ENCODE assay signal across 8 cellular contexts in the genomic region with DNA sequence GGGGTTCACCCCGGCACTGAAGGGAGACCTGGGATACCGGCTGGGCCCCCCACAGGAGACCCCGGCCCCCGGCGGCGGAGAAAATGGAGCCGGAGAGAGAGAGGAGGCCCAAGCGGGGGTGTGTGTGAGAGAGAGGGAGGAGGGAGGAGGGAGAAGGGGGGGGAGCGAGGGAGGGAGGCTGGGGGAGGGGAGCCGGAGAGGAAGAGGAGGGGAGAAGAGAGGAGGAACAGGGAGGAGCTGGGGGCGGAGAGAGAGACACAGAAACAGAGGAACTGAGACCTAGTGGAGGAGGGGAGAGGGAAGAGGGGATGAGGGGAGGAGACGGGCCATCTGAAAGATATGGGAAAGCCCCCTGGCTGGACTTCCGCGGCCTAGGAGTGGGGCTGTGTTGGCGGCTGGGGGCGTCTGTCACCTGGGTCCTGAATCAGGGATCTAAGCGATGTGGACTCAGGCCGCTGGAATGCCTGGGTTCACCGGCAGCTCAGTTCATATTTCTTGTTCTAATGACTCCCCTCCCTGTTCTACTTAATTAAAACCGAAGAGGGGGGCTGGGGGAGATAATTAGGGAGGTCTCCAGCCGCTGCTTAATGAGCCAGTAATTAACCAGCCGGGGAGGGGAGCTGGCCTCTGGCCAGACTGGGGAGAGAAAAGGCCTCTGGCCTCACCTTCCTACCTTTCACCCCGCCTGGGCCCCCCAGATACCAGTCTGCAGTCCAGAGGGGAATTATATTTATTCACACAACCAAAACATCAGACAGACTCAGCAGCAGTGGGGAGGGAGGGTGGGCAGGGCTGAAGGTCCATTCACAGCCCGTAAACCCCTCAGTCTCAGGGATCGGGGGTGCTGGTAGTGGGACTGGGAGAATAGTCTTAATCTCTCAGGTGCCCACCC. TPM values are rescaled to one million over a fixed set of nuclear protein-coding genes. Genes with fewer than 3 reads are reported as not detected.
DNase-seq lines count a peak whose midpoint lies in the region; ATAC-seq and TF ChIP-seq lines count a peak whose summit lies in the region.

A gene with protein sequence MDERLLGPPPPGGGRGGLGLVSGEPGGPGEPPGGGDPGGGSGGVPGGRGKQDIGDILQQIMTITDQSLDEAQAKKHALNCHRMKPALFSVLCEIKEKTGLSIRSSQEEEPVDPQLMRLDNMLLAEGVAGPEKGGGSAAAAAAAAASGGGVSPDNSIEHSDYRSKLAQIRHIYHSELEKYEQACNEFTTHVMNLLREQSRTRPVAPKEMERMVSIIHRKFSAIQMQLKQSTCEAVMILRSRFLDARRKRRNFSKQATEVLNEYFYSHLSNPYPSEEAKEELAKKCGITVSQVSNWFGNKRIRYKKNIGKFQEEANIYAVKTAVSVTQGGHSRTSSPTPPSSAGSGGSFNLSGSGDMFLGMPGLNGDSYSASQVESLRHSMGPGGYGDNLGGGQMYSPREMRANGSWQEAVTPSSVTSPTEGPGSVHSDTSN (minus strand): TSS at position 149 of the 892 bp plus-strand sequence. CDS start 287 bp downstream, outside the sequence.

- ATAC-seq in HG02798 (IDR thresholded peaks at IDR 0.05; ENCODE audit: poor library complexity, unreplicated experiment): peak; percentile 73
- ATAC-seq in aorta (ENCODE audit: low FRiP score): peak; percentile 85

- H3K4me1 ChIP-seq in hepatocyte (ENCODE audit: insufficient read depth) (peaks cover 36% of the 10 kb centered on the region), aorta (ENCODE audit: control insufficient read depth in 1 of 2, insufficient read depth in 2 of 2, low read length in 2 of 2) (no peaks in the 10 kb centered on the region)

- peak within 1 kb of the TSS; percentile 97 for H3K27ac ChIP-seq in hepatocyte
- H3K27ac ChIP-seq in aorta (ENCODE audit: low read depth in 1 of 2, low read length in 2 of 2): peak within 1 kb of the TSS; percentile 60 to 78

- H3K9me2 ChIP-seq in hepatocyte (replicated peaks; ENCODE audit: insufficient read depth): no peaks in the 10 kb centered on the region

- H3K4me3 ChIP-seq in hepatocyte (peak within 1 kb of the TSS; percentile 81), aorta (ENCODE audit: low read length in 2 of 2) (peak within 1 kb of the TSS; percentile 87 to 89)

- H3K9me3 ChIP-seq in hepatocyte (ENCODE audit: low read depth) (no peaks in the 10 kb centered on the region), aorta (ENCODE audit: control insufficient read depth, low read length) (no peaks in the 10 kb centered on the region)

- 10% methylated on average over 13 of the region's 25 CpGs for WGBS in hepatocyte (ENCODE audit: low lambda C conversion rate, missing lambda C conversion rate)
- 5 to 6% methylated on average over 20 to 25 of the region's 25 CpGs for WGBS in aorta, 2 donors

- H3K36me3 ChIP-seq in hepatocyte (replicated peaks; ENCODE audit: insufficient read depth, low read depth) (no peaks in the 10 kb centered on the region), aorta (ENCODE audit: control insufficient read depth in 1 of 2, insufficient read depth in 2 of 2, low read length in 1 of 2) (no peaks in the 10 kb centered on the region)

- DNase-seq in GM04504 (ENCODE audit: low read depth) (peak; percentile 80), NCI-H2029 (lab: John Stamatoyannopoulos, UW) (peak; percentile 87), T1000 (lab: John Stamatoyannopoulos, UW) (peak; percentile 57), astrocyte of the hippocampus (ENCODE audit: low read depth, low spot score) (peak; percentile 93), hepatocyte (ENCODE audit: low spot score) (peak; percentile 95), retina (peak; percentile 89), aorta (peak; percentile 95 to 96)

- no peaks in the 10 kb centered on the region for H4K20me1 ChIP-seq in hepatocyte (ENCODE audit: insufficient read depth, poor library complexity, severe bottlenecking)

- no peak for TF ChIP-seq CTCF in hepatocyte (IDR thresholded peaks at IDR 0.05; ENCODE audit: poor library complexity)

- peak within 1 kb of the TSS; percentile 89 for H3K4me2 ChIP-seq in hepatocyte

- peak within 1 kb of the TSS; percentile 18 for H2AFZ ChIP-seq in hepatocyte

- peaks cover 33% of the 10 kb centered on the region for H3K79me2 ChIP-seq in hepatocyte

- H3K27me3 ChIP-seq in hepatocyte (no peaks in the 10 kb centered on the region), aorta (ENCODE audit: control insufficient read depth in 1 of 2, insufficient read depth in 2 of 2, low read length in 1 of 2) (no peaks in the 10 kb centered on the region)

- intact Hi-C loops in aorta (cut with DNase I): loop anchor here (10.0 kb wide), 2 partner anchors 785 to 1015 kb away; a partner anchor contains a TSS

RNA-seq across cellular contexts. Expression of the gene that starts here (rescaled TPM):
- 63.8 and 77.5 TPM in 2 replicates for total RNA-seq in hepatocyte
- 20.5 and 21.6 TPM in 2 replicates for polyA plus RNA-seq in hepatocyte
- 10 to 100 TPM; 66.0 to 91.2 TPM for total RNA-seq in aorta
- polyA plus RNA-seq in aorta: 10 to 100 TPM; 11.5 to 64.0 TPM

Comparison
In these comparisons a context has a peak if more than half of its experiments do, and no peak if none do; other contexts are left out.
1. Peak in every context shown above with its lines: DNase-seq, ATAC-seq, H3K4me3 ChIP-seq and H3K27ac ChIP-seq.